Comparison of ENCODE assay signal across 1 cellular context in the genomic region with DNA sequence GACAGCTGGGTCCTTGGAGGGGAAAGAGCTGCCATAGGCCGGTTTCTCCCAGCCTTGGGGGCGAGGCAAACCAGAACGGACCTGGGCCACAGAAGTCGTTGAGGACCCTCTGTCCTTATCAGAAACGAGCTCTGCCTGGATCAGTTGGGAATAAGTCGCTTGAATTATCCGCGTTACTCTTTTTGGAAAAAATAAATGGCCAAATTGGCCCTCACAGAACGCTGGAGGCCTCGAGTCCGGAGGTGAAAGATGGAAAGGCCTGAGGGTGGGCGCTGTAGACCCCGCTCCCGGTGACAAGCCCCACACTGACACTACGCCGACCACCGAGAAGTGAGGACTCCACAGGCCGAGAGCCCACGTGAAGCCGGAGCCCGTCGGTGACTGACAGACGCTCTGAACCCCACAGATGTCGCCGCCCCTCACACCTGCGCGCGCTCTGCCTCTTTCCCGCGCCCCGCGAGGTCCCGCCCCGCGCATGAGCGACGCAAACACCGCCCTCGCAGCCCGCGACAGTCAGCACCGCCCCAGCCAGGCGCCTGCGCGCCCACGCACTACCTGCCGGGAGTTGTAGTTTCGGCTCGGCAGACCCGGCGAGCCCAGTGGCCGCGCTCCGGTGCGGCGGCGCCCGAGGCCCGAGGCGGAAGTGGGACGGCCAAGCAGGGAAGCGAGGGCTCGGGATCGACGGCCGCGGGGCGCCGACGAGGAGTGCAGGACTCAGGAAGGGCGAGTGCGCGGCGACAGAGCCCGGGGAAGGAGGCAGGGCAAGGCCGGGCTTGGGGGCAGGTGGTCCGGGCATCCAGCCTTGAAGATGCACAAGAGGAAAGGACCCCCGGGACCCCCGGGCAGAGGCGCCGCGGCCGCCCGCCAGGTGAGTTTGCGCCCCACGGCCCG.
A peak's percentile ranks its signal among the peaks of the same experiment; 100 is the strongest.
TF ChIP-seq lines count a peak whose summit lies in the region.

Gene BRME1, minus strand, starts transcription at position 484 of the 891 bp plus-strand sequence. CDS start 1,225 bp downstream, outside the sequence.
Gene CC2D1A, plus strand, starts transcription at position 568 of the 891 bp plus-strand sequence. Its CDS starts 241 bp downstream, at position 809.

TF ChIP-seq in HepG2, 621 proteins besides CTCF, POLR2A, EP300 and RAD21 (continued from another document):
- TF ChIP-seq ZNF446 (CRISPR knock-in tag; IDR thresholded peaks at IDR 0.05) (peak; percentile 91), SALL1 (CRISPR knock-in tag; IDR thresholded peaks at IDR 0.05) (peak; percentile 90), NRL (CRISPR knock-in tag; IDR thresholded peaks at IDR 0.05; ENCODE audit: borderline replicate concordance) (peak; percentile 68; the same call in 1 of the 2 replicates), ZFP91 (CRISPR knock-in tag; IDR thresholded peaks at IDR 0.05; ENCODE audit: borderline replicate concordance) (peak; percentile 77), HES4 (CRISPR knock-in tag; IDR thresholded peaks at IDR 0.05; ENCODE audit: borderline replicate concordance) (peak; percentile 96), TRIM24 (CRISPR knock-in tag; IDR thresholded peaks at IDR 0.05) (no peak), NFATC3 (CRISPR knock-in tag; IDR thresholded peaks at IDR 0.05) (0 out of 2 replicates have a peak, but pooled peaks have one; percentile 37), NR2F1 (CRISPR knock-in tag; IDR thresholded peaks at IDR 0.05) (no peak), ISX (CRISPR knock-in tag; conservative IDR thresholded peaks at IDR 0.05) (no peak), USF2 (IDR thresholded peaks at IDR 0.05; ENCODE audit: low read depth, low read length) (no peak), USF2 (CRISPR knock-in tag; IDR thresholded peaks at IDR 0.05; ENCODE audit: borderline replicate concordance) (no peak; the same call in 1 of the 2 replicates), NR2F6 (IDR thresholded peaks at IDR 0.05) (no peak), NR2F6 (CRISPR knock-in tag; IDR thresholded peaks at IDR 0.05) (peak; percentile 16; the same call in 1 of the 2 replicates), TAF1 (CRISPR knock-in tag; IDR thresholded peaks at IDR 0.05) (peak; percentile 70), ZXDC (CRISPR knock-in tag; IDR thresholded peaks at IDR 0.05) (peak; percentile 66; the same call in 1 of the 2 replicates), NCOA2 (CRISPR knock-in tag; IDR thresholded peaks at IDR 0.05) (peak; percentile 53), POGZ (CRISPR knock-in tag; IDR thresholded peaks at IDR 0.05) (peak; percentile 50; the same call in 1 of the 2 replicates), MAZ (IDR thresholded peaks at IDR 0.05; ENCODE audit: borderline replicate concordance, low read depth, low read length) (no peak), MAZ (CRISPR knock-in tag; IDR thresholded peaks at IDR 0.05; ENCODE audit: low read depth) (peak; percentile 96)
